ENCODE assay signal across 21 cellular contexts in the genomic region with DNA sequence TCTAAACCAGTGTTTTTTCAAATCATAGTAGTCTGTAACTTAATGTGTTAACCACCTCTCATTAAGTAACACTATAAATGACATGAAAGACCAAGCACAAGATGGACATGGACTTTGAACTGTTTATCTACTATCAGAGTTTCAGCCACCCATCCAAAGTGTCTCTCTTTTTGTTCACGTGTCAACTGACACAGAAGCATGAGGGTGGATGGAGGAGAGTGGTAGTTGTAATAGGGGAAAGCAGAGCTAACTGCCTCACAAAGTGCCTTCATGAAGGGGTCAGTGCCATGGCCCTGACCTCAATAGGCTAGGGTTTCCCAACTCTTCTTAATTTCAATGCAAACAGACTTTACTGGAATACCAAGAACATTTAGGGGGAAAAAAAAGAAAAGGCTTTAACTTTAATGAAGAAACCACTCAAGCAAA.
"Had no signal": no experiment of that assay in that cellular context is flagged by ENCODE, and none has a peak within 500 bp of the region (broad histone marks: within the 10 kb centered on the region; RNA-seq: fewer than 3 reads in every experiment).

No MANE protein-coding gene starts in this region.

- H3K9me3 ChIP-seq: body of pancreas, esophagus muscularis mucosa, upper lobe of left lung had no signal

- H3K4me3 ChIP-seq: body of pancreas, coronary artery, esophagus muscularis mucosa, skin epidermis, upper lobe of left lung had no signal

- H3K27ac ChIP-seq: body of pancreas, coronary artery, esophagus muscularis mucosa, skin epidermis, upper lobe of left lung had no signal

- H3K4me3 Mint-ChIP-seq: activated CD4-positive, alpha-beta memory T cell treated with anti-CD3 and anti-CD28 coated beads, Interleukin-2, amount 10 ng/mL, durations not matched to agents 7 days and 5 days; activated naive CD4-positive, alpha-beta T cell treated with anti-CD3 and anti-CD28 coated beads, Interleukin-2, amount 50 U/mL, for 24 hours; activated T-cell treated with anti-CD3 and anti-CD28 coated beads, Interleukin-2, amount 50 U/mL, for 24 hours; central memory CD8-positive, alpha-beta T cell; naive thymus-derived CD8-positive, alpha-beta T cell; stimulated activated naive CD8-positive, alpha-beta T cell treated with anti-CD3 and anti-CD28 coated beads, Interleukin-15, Interleukin-2, amounts not matched to agents 100 ng/mL and 50 ng/mL, for 24 hours had no signal

- H3K4me1 Mint-ChIP-seq: activated CD4-positive, alpha-beta memory T cell treated with anti-CD3 and anti-CD28 coated beads, Interleukin-2, amount 10 ng/mL, durations not matched to agents 7 days and 5 days; activated naive CD4-positive, alpha-beta T cell treated with anti-CD3 and anti-CD28 coated beads, Interleukin-2, amount 50 U/mL, for 24 hours; central memory CD8-positive, alpha-beta T cell; naive thymus-derived CD8-positive, alpha-beta T cell had no signal

- H3K27me3 Mint-ChIP-seq: activated CD4-positive, alpha-beta memory T cell treated with anti-CD3 and anti-CD28 coated beads, Interleukin-2, amount 10 ng/mL, durations not matched to agents 7 days and 5 days; activated naive CD4-positive, alpha-beta T cell treated with anti-CD3 and anti-CD28 coated beads, Interleukin-2, amount 50 U/mL, for 24 hours; activated T-cell treated with anti-CD3 and anti-CD28 coated beads, Interleukin-2, amount 50 U/mL, for 24 hours; central memory CD8-positive, alpha-beta T cell; naive thymus-derived CD8-positive, alpha-beta T cell; stimulated activated naive CD8-positive, alpha-beta T cell treated with anti-CD3 and anti-CD28 coated beads, Interleukin-15, Interleukin-2, amounts not matched to agents 100 ng/mL and 50 ng/mL, for 24 hours had no signal

- H3K27ac Mint-ChIP-seq: activated CD4-positive, alpha-beta memory T cell treated with anti-CD3 and anti-CD28 coated beads, Interleukin-2, amount 10 ng/mL, durations not matched to agents 7 days and 5 days; activated naive CD4-positive, alpha-beta T cell treated with anti-CD3 and anti-CD28 coated beads, Interleukin-2, amount 50 U/mL, for 24 hours; activated T-cell treated with anti-CD3 and anti-CD28 coated beads, Interleukin-2, amount 50 U/mL, for 24 hours; stimulated activated naive CD8-positive, alpha-beta T cell treated with anti-CD3 and anti-CD28 coated beads, Interleukin-15, Interleukin-2, amounts not matched to agents 100 ng/mL and 50 ng/mL, for 24 hours had no signal

- ATAC-seq: body of pancreas; naive thymus-derived CD8-positive, alpha-beta T cell had no signal

- H3K27me3 ChIP-seq: body of pancreas, esophagus muscularis mucosa, upper lobe of left lung had no signal

- H3K9me3 Mint-ChIP-seq: activated CD4-positive, alpha-beta memory T cell treated with anti-CD3 and anti-CD28 coated beads, Interleukin-2, amount 10 ng/mL, durations not matched to agents 7 days and 5 days; activated naive CD4-positive, alpha-beta T cell treated with anti-CD3 and anti-CD28 coated beads, Interleukin-2, amount 50 U/mL, for 24 hours; activated T-cell treated with anti-CD3 and anti-CD28 coated beads, Interleukin-2, amount 50 U/mL, for 24 hours; central memory CD8-positive, alpha-beta T cell; naive thymus-derived CD8-positive, alpha-beta T cell; stimulated activated naive CD8-positive, alpha-beta T cell treated with anti-CD3 and anti-CD28 coated beads, Interleukin-15, Interleukin-2, amounts not matched to agents 100 ng/mL and 50 ng/mL, for 24 hours had no signal

- H3K4me1 ChIP-seq: body of pancreas, esophagus muscularis mucosa had no signal

- DNase-seq: activated CD4-positive, alpha-beta memory T cell treated with anti-CD3 and anti-CD28 coated beads, Interleukin-2, amount 10 ng/mL, durations not matched to agents 7 days and 5 days; activated effector memory CD4-positive, alpha-beta T cell treated with anti-CD3 and anti-CD28 coated beads, Interleukin-2, amount 50 U/mL, for 16 hours; activated T-cell treated with anti-CD3 and anti-CD28 coated beads, Interleukin-2, amount 50 U/mL, for 24 hours; amniotic stem cell; body of pancreas; effector CD4-positive, alpha-beta T cell; hypothalamus; kidney glomerular epithelial cell; mammary epithelial cell; naive thymus-derived CD8-positive, alpha-beta T cell; retina; stimulated activated CD4-positive, alpha-beta T cell treated with anti-CD3 and anti-CD28 coated beads, Interleukin-4, amount 100 ng/mL, for 4 hours; stimulated activated CD8-positive, alpha-beta memory T cell treated with anti-CD3 and anti-CD28 coated beads, Interleukin-4, amount 100 ng/mL, for 48 hours; T-helper 9 cell; upper lobe of left lung had no signal
